Comparison of ENCODE assay signal across 2 cellular contexts in genomic region chr1:99737016-99737415, GRCh38.
TF ChIP-seq lines count a peak whose summit lies in the region.

No MANE protein-coding gene starts in this region.

TF ChIP-seq in GM23338, 12 proteins besides CTCF, POLR2A, EP300 and RAD21:
- no peak for TF ChIP-seq ETS1 (IDR thresholded peaks at IDR 0.05)
- TF ChIP-seq JUNB (IDR thresholded peaks at IDR 0.05; ENCODE audit: unreplicated experiment), result no peak
- no peak for TF ChIP-seq CREB1 (CRISPR knock-in tag; IDR thresholded peaks at IDR 0.05; ENCODE audit: low read depth)
- no peak for TF ChIP-seq EZH2 (IDR thresholded peaks at IDR 0.05; ENCODE audit: low read depth, unreplicated experiment)
- TF ChIP-seq EZH2phosphoT487 (IDR thresholded peaks at IDR 0.05; ENCODE audit: unreplicated experiment), result no peak
- no peak for TF ChIP-seq REST (IDR thresholded peaks at IDR 0.05; ENCODE audit: unreplicated experiment)
- no peak for TF ChIP-seq ZNF331 (CRISPR knock-in tag; IDR thresholded peaks at IDR 0.05; ENCODE audit: low read depth)
- no peak for TF ChIP-seq POLR2AphosphoS5 (IDR thresholded peaks at IDR 0.05; ENCODE audit: low read depth)
- no peak for TF ChIP-seq ZNF462 (CRISPR knock-in tag; IDR thresholded peaks at IDR 0.05)
- TF ChIP-seq ZNF114 (CRISPR knock-in tag; IDR thresholded peaks at IDR 0.05), result no peak
- TF ChIP-seq STAT1 (IDR thresholded peaks at IDR 0.05; ENCODE audit: unreplicated experiment), result no peak
- TF ChIP-seq NANOG (IDR thresholded peaks at IDR 0.05; ENCODE audit: borderline replicate concordance), result no peak
TF ChIP-seq in GM23338: peak in this region for 0.

TF ChIP-seq in H1, 55 proteins besides CTCF, POLR2A, EP300 and RAD21:
- no peak for TF ChIP-seq CEBPB (IDR thresholded peaks at IDR 0.05; ENCODE audit: low read depth, low read length)
- TF ChIP-seq RBBP5 (IDR thresholded peaks at IDR 0.05; ENCODE audit: borderline replicate concordance, low read depth, low read length), result no peak
- no peak for TF ChIP-seq HDAC6 (IDR thresholded peaks at IDR 0.05; ENCODE audit: low read depth, low read length)
- TF ChIP-seq HDAC2 (IDR thresholded peaks at IDR 0.05; ENCODE audit: borderline replicate concordance in 1 of 2, low read depth in 2 of 2, low read length in 2 of 2), result no peak
- no peak for TF ChIP-seq JUN (IDR thresholded peaks at IDR 0.05; ENCODE audit: low read depth, low read length)
- TF ChIP-seq ATF2 (IDR thresholded peaks at IDR 0.05; ENCODE audit: low read length), result no peak
- TF ChIP-seq NANOG (IDR thresholded peaks at IDR 0.05; ENCODE audit: insufficient read depth, low read depth, low read length, poor library complexity, severe bottlenecking), result no peak
- no peak for TF ChIP-seq ZNF274 (IDR thresholded peaks at IDR 0.05; ENCODE audit: borderline replicate concordance, extremely low read depth, low read length)
- TF ChIP-seq SP4 (IDR thresholded peaks at IDR 0.05; ENCODE audit: low read length), result no peak
- no peak for TF ChIP-seq SP2 (IDR thresholded peaks at IDR 0.05; ENCODE audit: low read length)
- no peak for TF ChIP-seq CREB1 (IDR thresholded peaks at IDR 0.05)
- TF ChIP-seq CHD7 (IDR thresholded peaks at IDR 0.05; ENCODE audit: insufficient replicate concordance, low read length), result no peak
